1 cellular context compared by ENCODE assay signal in the genomic region with DNA sequence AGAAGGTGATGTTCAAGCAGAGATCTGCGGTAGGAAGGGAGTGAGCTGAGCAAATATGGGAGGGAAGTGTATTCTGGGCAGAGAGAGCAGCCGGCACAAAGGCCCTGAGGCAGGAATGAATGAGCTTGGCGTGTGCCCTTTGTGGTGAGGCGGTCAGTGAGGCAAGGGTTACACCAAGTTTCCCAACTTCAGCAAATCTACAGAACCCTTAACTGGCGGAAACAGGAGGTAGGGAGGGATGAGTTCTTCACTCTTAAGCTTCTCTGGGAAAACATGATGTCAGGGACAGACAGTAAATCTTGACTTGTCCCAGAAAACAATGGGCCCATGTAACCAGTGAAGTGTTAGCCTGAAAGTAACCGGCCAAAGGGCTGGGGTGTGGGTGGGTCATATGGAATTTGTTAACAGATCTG.
TF ChIP-seq lines count a peak whose summit lies in the region.

No MANE protein-coding gene starts in this region.

TF ChIP-seq in SK-N-SH, 30 proteins besides CTCF, POLR2A, EP300 and RAD21 (continued from another document):
- TF ChIP-seq, protein P1, sequence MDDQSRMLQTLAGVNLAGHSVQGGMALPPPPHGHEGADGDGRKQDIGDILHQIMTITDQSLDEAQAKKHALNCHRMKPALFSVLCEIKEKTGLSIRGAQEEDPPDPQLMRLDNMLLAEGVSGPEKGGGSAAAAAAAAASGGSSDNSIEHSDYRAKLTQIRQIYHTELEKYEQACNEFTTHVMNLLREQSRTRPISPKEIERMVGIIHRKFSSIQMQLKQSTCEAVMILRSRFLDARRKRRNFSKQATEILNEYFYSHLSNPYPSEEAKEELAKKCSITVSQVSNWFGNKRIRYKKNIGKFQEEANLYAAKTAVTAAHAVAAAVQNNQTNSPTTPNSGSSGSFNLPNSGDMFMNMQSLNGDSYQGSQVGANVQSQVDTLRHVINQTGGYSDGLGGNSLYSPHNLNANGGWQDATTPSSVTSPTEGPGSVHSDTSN (IDR thresholded peaks at IDR 0.05), result no peak
- TF ChIP-seq RXRA (IDR thresholded peaks at IDR 0.05; ENCODE audit: borderline replicate concordance, low read depth), result no peak
- TF ChIP-seq, protein P2, sequence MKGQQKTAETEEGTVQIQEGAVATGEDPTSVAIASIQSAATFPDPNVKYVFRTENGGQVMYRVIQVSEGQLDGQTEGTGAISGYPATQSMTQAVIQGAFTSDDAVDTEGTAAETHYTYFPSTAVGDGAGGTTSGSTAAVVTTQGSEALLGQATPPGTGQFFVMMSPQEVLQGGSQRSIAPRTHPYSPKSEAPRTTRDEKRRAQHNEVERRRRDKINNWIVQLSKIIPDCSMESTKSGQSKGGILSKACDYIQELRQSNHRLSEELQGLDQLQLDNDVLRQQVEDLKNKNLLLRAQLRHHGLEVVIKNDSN (IDR thresholded peaks at IDR 0.05; ENCODE audit: borderline replicate concordance, low read depth), result no peak
